ENCODE assay signal across 21 cellular contexts in the genomic region with DNA sequence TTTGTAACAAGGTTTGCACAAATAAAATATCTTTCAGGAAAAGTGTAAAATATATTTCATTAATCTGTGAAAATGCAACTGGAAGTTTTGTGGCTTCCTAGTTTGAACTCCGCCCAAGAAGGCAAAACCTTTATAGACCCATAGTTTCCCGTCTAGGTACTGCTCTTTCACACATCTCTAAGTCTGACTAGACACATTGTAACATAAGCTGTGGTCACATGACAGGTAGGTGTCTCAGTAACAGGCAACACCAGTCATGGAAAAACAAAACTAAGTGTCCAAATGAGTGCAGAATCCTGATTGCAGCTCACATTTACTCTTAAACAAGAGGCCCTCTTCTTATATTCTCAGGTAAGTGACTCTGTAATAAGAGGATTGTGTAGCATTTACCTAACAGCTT.
"Had no signal": no experiment of that assay in that cellular context is flagged by ENCODE, and none has a peak within 500 bp of the region (broad histone marks: within the 10 kb centered on the region; RNA-seq: fewer than 3 reads in every experiment).

No MANE protein-coding gene starts in this region.

- H3K4me3 ChIP-seq: hepatocyte, mucosa of descending colon, neural progenitor cell, ovary, right atrium auricular region, sigmoid colon, skin epidermis, stomach, thoracic aorta, transverse colon had no signal

- H3K4me3 Mint-ChIP-seq: dendritic cell treated with granulocyte-macrophage colony-stimulating factor and Interleukin-4, amounts not matched to agents 40 ng/mL and 50 ng/mL, for 4 days; natural killer cell treated with Interleukin-12 subunit alpha and Interleukin-12 subunit beta and Interleukin-15 and Interleukin-18, amount 100 ng/mL, for 72 hours; neural progenitor cell had no signal

- DNase-seq: erythroblast; foreskin melanocyte; head of caudate nucleus; mucosa of descending colon; nucleus accumbens; ovary; sigmoid colon; stimulated activated CD4-positive, alpha-beta T cell treated with anti-CD3 and anti-CD28 coated beads, Interleukin-2, amount 100 ng/mL, for 24 hours; stimulated activated CD4-positive, alpha-beta T cell treated with anti-CD3 and anti-CD28 coated beads, Interleukin-4, amount 100 ng/mL, for 4 hours; stimulated activated naive CD4-positive, alpha-beta T cell; stomach; substantia nigra; transverse colon had no signal

- H3K27ac ChIP-seq: hepatocyte, neural progenitor cell, ovary, right atrium auricular region, sigmoid colon, skin epidermis, stomach, thoracic aorta, transverse colon had no signal

- H3K36me3 ChIP-seq: neural progenitor cell, ovary, right atrium auricular region, sigmoid colon, stomach, thoracic aorta, transverse colon had no signal

- H3K27me3 ChIP-seq: hepatocyte, neural progenitor cell, ovary, right atrium auricular region, sigmoid colon, stomach, transverse colon had no signal

- H3K27me3 Mint-ChIP-seq: dendritic cell treated with granulocyte-macrophage colony-stimulating factor and Interleukin-4, amounts not matched to agents 40 ng/mL and 50 ng/mL, for 4 days; natural killer cell treated with Interleukin-12 subunit alpha and Interleukin-12 subunit beta and Interleukin-15 and Interleukin-18, amount 100 ng/mL, for 72 hours had no signal

- H3K4me1 ChIP-seq: right atrium auricular region, sigmoid colon, stomach, transverse colon had no signal

- ATAC-seq: left lobe of liver, mucosa of descending colon had no signal

- H3K9me3 ChIP-seq: mucosa of descending colon, ovary, thoracic aorta had no signal

- H2AFZ ChIP-seq: hepatocyte, neural progenitor cell had no signal

- H3K9me3 Mint-ChIP-seq: natural killer cell treated with Interleukin-12 subunit alpha and Interleukin-12 subunit beta and Interleukin-15 and Interleukin-18, amount 100 ng/mL, for 72 hours had no signal

- H3K27ac Mint-ChIP-seq: dendritic cell treated with granulocyte-macrophage colony-stimulating factor and Interleukin-4, amounts not matched to agents 40 ng/mL and 50 ng/mL, for 4 days; natural killer cell treated with Interleukin-12 subunit alpha and Interleukin-12 subunit beta and Interleukin-15 and Interleukin-18, amount 100 ng/mL, for 72 hours; neural progenitor cell had no signal

- H3K79me2 ChIP-seq: hepatocyte had no signal

- H3K9ac ChIP-seq: neural progenitor cell had no signal

- H3K4me2 ChIP-seq: hepatocyte, neural progenitor cell had no signal
